Comparison of ENCODE assay signal across 9 cellular contexts in genomic region chr14:99930420-99931274, GRCh38.
DNase-seq lines count a peak whose midpoint lies in the region; ATAC-seq and TF ChIP-seq lines count a peak whose summit lies in the region.
"Had no signal": no experiment of that assay in that cellular context is flagged by ENCODE, and none has a peak within 500 bp of the region (broad histone marks: within the 10 kb centered on the region; RNA-seq: fewer than 3 reads in every experiment).

No MANE protein-coding gene starts in this region.

- in situ Hi-C loops in GM13977 (cut with MboI; ENCODE audit: low pct_unique_long_range_greater_than_20kb, low sequenced_read_pairs, unreplicated experiment): no loop called here

- H3K36me3 Mint-ChIP-seq in activated T-cell treated with anti-CD3 and anti-CD28 coated beads, Interleukin-2, amount 50 U/mL, for 72 hours (ENCODE audit: insufficient read depth in 2 of 2): peaks cover 0 to 7% of the 10 kb centered on the region in 2 donors

- H3K9me3 Mint-ChIP-seq in activated T-cell treated with anti-CD3 and anti-CD28 coated beads, Interleukin-2, amount 50 U/mL, for 72 hours: peaks cover 2 to 3% of the 10 kb centered on the region in 2 donors

- H2AFZ ChIP-seq in OCI-LY7 (ENCODE audit: low read length): no peak overlapping the region

- H3K27ac ChIP-seq in OCI-LY7 (ENCODE audit: low read depth, low read length, poor library complexity, severe bottlenecking): no peak overlapping the region

- no TSS peak for BruUV-seq in OCI-LY7 (replicated peaks; lab: Mats Ljungman, UMichigan)

- DNase-seq in GM13977 (ENCODE audit: low spot score) (peak; percentile 78), OCI-LY7 (ENCODE audit: low spot score) (no peak), NCI-H1048 (lab: John Stamatoyannopoulos, UW) (no peak), SW 1271 (lab: John Stamatoyannopoulos, UW) (no peak)
- DNase-seq in activated T-cell treated with anti-CD3 and anti-CD28 coated beads, Interleukin-2, amount 50 U/mL, for 72 hours: peak; percentile 80 to 81
- no peak for DNase-seq in NK-92 treated with Interleukin-12 subunit alpha and Interleukin-12 subunit beta, amount 100 ng/mL, for 24 hours (lab: John Stamatoyannopoulos, UW)
- DNase-seq: NCI-H1930 had no signal

- no peaks in the 10 kb centered on the region for H4K20me1 ChIP-seq in OCI-LY7 (ENCODE audit: insufficient read depth, low read length)

- H3K4me2 ChIP-seq in OCI-LY7 (ENCODE audit: low read length): no peak overlapping the region

- intact Hi-C loops in OCI-LY7 (cut with micrococcal nuclease; ENCODE audit: unreplicated experiment): no loop called here

- no peak for TF ChIP-seq CTCF in GM13977 (IDR thresholded peaks at IDR 0.05; ENCODE audit: extremely low read depth, insufficient read depth, missing control alignments)
- TF ChIP-seq CTCF in OCI-LY7 (conservative IDR thresholded peaks at IDR 0.05; ENCODE audit: low read length): no peak

- no peaks in the 10 kb centered on the region for H3K9me3 ChIP-seq in OCI-LY7 (ENCODE audit: low read length)

- ATAC-seq in GM19351 (IDR thresholded peaks at IDR 0.05; ENCODE audit: unreplicated experiment) (peak; percentile 91), HG03064 (IDR thresholded peaks at IDR 0.05; ENCODE audit: low read depth, unreplicated experiment) (peak; percentile 80)
- peak; percentile 98 to 99 for ATAC-seq in activated T-cell treated with anti-CD3 and anti-CD28 coated beads, Interleukin-2, amount 50 U/mL, for 72 hours (replicated peaks in 1 of 2)

- H3K9me2 ChIP-seq in OCI-LY7 (ENCODE audit: insufficient read depth, low read length): no peaks in the 10 kb centered on the region

- H3K79me2 ChIP-seq in OCI-LY7 (ENCODE audit: insufficient read depth, low read depth, low read length): no peaks in the 10 kb centered on the region

- H3K4me3 Mint-ChIP-seq in activated T-cell treated with anti-CD3 and anti-CD28 coated beads, Interleukin-2, amount 50 U/mL, for 72 hours: peak overlapping the region; percentile 49 to 65

- H3K4me3 ChIP-seq in OCI-LY7 (ENCODE audit: low read depth, low read length, poor library complexity, severe bottlenecking): no peak overlapping the region

- CTCF ChIA-PET in OCI-LY7 (lab: Charles Lee; ENCODE audit: unreplicated experiment): no interaction called here

- peak overlapping the region; percentile 74 for H3K27ac Mint-ChIP-seq in activated T-cell treated with anti-CD3 and anti-CD28 coated beads, Interleukin-2, amount 50 U/mL, for 72 hours

- H3K27me3 Mint-ChIP-seq in activated T-cell treated with anti-CD3 and anti-CD28 coated beads, Interleukin-2, amount 50 U/mL, for 72 hours (ENCODE audit: low read depth): peaks cover 4% of the 10 kb centered on the region

- peaks cover 35% of the 10 kb centered on the region for H3K4me1 Mint-ChIP-seq in activated T-cell treated with anti-CD3 and anti-CD28 coated beads, Interleukin-2, amount 50 U/mL, for 72 hours (ENCODE audit: low read depth)

- no peaks in the 10 kb centered on the region for H3K36me3 ChIP-seq in OCI-LY7 (ENCODE audit: insufficient read depth, low read length)

- POLR2A ChIA-PET in OCI-LY7 (lab: Charles Lee): interaction anchor here (0.8 kb wide), 1 partner anchor 127 kb away, joined by 3 read pairs; no protein-coding TSS in a partner anchor

- no peaks in the 10 kb centered on the region for H3K4me1 ChIP-seq in OCI-LY7 (ENCODE audit: insufficient read depth, low read length, poor library complexity, severe bottlenecking)

Comparison
In these comparisons a context has a peak if more than half of its experiments do, and no peak if none do; other contexts are left out.
1. DNase-seq: peak in GM13977 (single experiment) and activated T-cell treated with anti-CD3 and anti-CD28 coated beads, Interleukin-2, amount 50 U/mL, for 72 hours (2 of 2); none in OCI-LY7 (single experiment), NCI-H1048 (single experiment), NK-92 treated with Interleukin-12 subunit alpha and Interleukin-12 subunit beta, amount 100 ng/mL, for 24 hours (single experiment) and SW 1271 (0 of 2).
2. Peak in every context shown above with its lines, with median percentiles within 50 percentile points of each other: ATAC-seq.